ENCODE assay signal across 8 cellular contexts in genomic region chr1:10074059-10074854, GRCh38. TPM values are rescaled to one million over a fixed set of nuclear protein-coding genes. Genes with fewer than 3 reads are reported as not detected.
A peak's percentile ranks its signal among the peaks of the same experiment; 100 is the strongest.
DNase-seq lines count a peak whose midpoint lies in the region; ATAC-seq, FAIRE-seq and TF ChIP-seq lines count a peak whose summit lies in the region.

No MANE protein-coding gene starts in this region.

- H3K18ac ChIP-seq in H1 (ENCODE audit: extremely low read depth, low read length) = 0 out of 2 replicates have a peak overlapping the region, but pooled peaks have one; percentile 9

- peaks cover 2 to 7% of the 10 kb centered on the region in 2 experiments for H4K20me1 ChIP-seq in H1 (replicated peaks in 1 of 2; ENCODE audit: control insufficient read depth in 1 of 2, insufficient read depth in 2 of 2, low read length in 2 of 2)

- no peak overlapping the region for H4K5ac ChIP-seq in H1 (ENCODE audit: insufficient read length, low read depth, low read length)

- H3K4me2 ChIP-seq in H1 (ENCODE audit: insufficient read depth in 1 of 2, low read depth in 2 of 2, low read length in 2 of 2) = no peak overlapping the region

- peaks cover 4% of the 10 kb centered on the region; the same call in 1 of the 2 replicates for H3K79me1 ChIP-seq in H1 (ENCODE audit: low read depth, low read length)

- no peak for TF ChIP-seq EP300 in H1 (IDR thresholded peaks at IDR 0.05; ENCODE audit: borderline replicate concordance in 1 of 2, low read depth in 2 of 2, low read length in 2 of 2)

- H3K9me3 ChIP-seq in H1 (ENCODE audit: insufficient read depth in 2 of 2, low read depth in 1 of 2, low read length in 1 of 2) = no peaks in the 10 kb centered on the region

- H3K23me2 ChIP-seq in H1 (ENCODE audit: low read depth, low read length) = 0 out of 2 replicates have a peak, but pooled peaks cover 1% of the 10 kb centered on the region

- H3K27ac Mint-ChIP-seq in activated CD4-positive, alpha-beta T cell treated with anti-CD3 and anti-CD28 coated beads, Interleukin-2, amount 10 ng/mL, durations not matched to agents 7 days and 5 days = no peak overlapping the region
- H3K27ac Mint-ChIP-seq in natural killer cell treated with Interleukin-12 subunit alpha and Interleukin-12 subunit beta and Interleukin-15 and Interleukin-18, amount 100 ng/mL, for 72 hours = peak overlapping the region; percentile 3 to 16
- H3K27ac Mint-ChIP-seq in stimulated activated naive CD8-positive, alpha-beta T cell treated with anti-CD3 and anti-CD28 coated beads, Interleukin-15, amount 100 ng/mL, for 72 hours = no peak overlapping the region

- in situ Hi-C loops in Caki2 (cut with HindIII; ENCODE audit: low pct_unique_long_range_greater_than_20kb, low sequenced_read_pairs) = no loop called here

- no peak overlapping the region; the same call in 1 of the 2 replicates for H2BK12ac ChIP-seq in H1 (ENCODE audit: low read depth, low read length)

- H3K79me2 ChIP-seq in H1 (ENCODE audit: control insufficient read depth in 1 of 2, insufficient read depth in 2 of 2, low read length in 2 of 2) = peaks cover 0 to 30% of the 10 kb centered on the region in 2 experiments; a peak in 3 of 4 replicates

- H4K8ac ChIP-seq in H1 (ENCODE audit: extremely low read depth, insufficient read depth, low read length) = no peak overlapping the region

- H3K23ac ChIP-seq in H1 (ENCODE audit: insufficient read length) = no peak overlapping the region

- no peak overlapping the region for H3K9ac ChIP-seq in H1 (replicated peaks in 1 of 4; ENCODE audit: extremely low read depth in 1 of 4, low read depth in 3 of 4, low read length in 3 of 4)

- no peak overlapping the region for H3K4me3 ChIP-seq in H1 (ENCODE audit: extremely low read depth in 1 of 4, insufficient read depth in 2 of 4, low read depth in 3 of 4, low read length in 4 of 4)

- H3K36me3 ChIP-seq in H1 (ENCODE audit: control insufficient read depth in 2 of 4, insufficient read depth in 4 of 4, low read length in 3 of 4) = no peaks in the 10 kb centered on the region

- H3K56ac ChIP-seq in H1 (replicated peaks; ENCODE audit: insufficient read length, low read depth, low read length) = no peak overlapping the region

- no peak overlapping the region for H2BK120ac ChIP-seq in H1 (replicated peaks; ENCODE audit: low read depth, low read length)

- H3K4me3 Mint-ChIP-seq in activated CD4-positive, alpha-beta T cell treated with anti-CD3 and anti-CD28 coated beads, Interleukin-2, amount 10 ng/mL, durations not matched to agents 7 days and 5 days = no peak overlapping the region
- peak overlapping the region; percentile 45 for H3K4me3 Mint-ChIP-seq in natural killer cell treated with Interleukin-12 subunit alpha and Interleukin-12 subunit beta and Interleukin-15 and Interleukin-18, amount 100 ng/mL, for 72 hours
- H3K4me3 Mint-ChIP-seq in stimulated activated naive CD8-positive, alpha-beta T cell treated with anti-CD3 and anti-CD28 coated beads, Interleukin-15, amount 100 ng/mL, for 72 hours = peak overlapping the region; percentile 7 to 9

- ATAC-seq in natural killer cell treated with Interleukin-12 subunit alpha and Interleukin-12 subunit beta and Interleukin-15 and Interleukin-18, amount 100 ng/mL, for 72 hours = peak; percentile 98 to 99
- ATAC-seq in stimulated activated naive CD8-positive, alpha-beta T cell treated with anti-CD3 and anti-CD28 coated beads, Interleukin-15, amount 100 ng/mL, for 72 hours = peak; percentile 100
- no peak for ATAC-seq in HG02642 (IDR thresholded peaks at IDR 0.05; ENCODE audit: poor library complexity, unreplicated experiment)

- H3K4me1 Mint-ChIP-seq in activated CD4-positive, alpha-beta T cell treated with anti-CD3 and anti-CD28 coated beads, Interleukin-2, amount 10 ng/mL, durations not matched to agents 7 days and 5 days = peaks cover 22% of the 10 kb centered on the region
- H3K4me1 Mint-ChIP-seq in natural killer cell treated with Interleukin-12 subunit alpha and Interleukin-12 subunit beta and Interleukin-15 and Interleukin-18, amount 100 ng/mL, for 72 hours (ENCODE audit: low read depth in 2 of 2) = peaks cover 15 to 18% of the 10 kb centered on the region in 2 donors
- peaks cover 18% of the 10 kb centered on the region for H3K4me1 Mint-ChIP-seq in stimulated activated naive CD8-positive, alpha-beta T cell treated with anti-CD3 and anti-CD28 coated beads, Interleukin-15, amount 100 ng/mL, for 72 hours

- 0 out of 2 replicates have a peak overlapping the region, but pooled peaks have one; percentile 48 for H2BK20ac ChIP-seq in H1 (ENCODE audit: low read length)

- H3K27me3 ChIP-seq in H1 (replicated peaks in 1 of 4; ENCODE audit: control insufficient read depth in 3 of 4, extremely low read depth in 1 of 4, insufficient read depth in 3 of 4, low read length in 3 of 4) = no peaks in the 10 kb centered on the region

- no peaks in the 10 kb centered on the region for H3K27me3 Mint-ChIP-seq in activated CD4-positive, alpha-beta T cell treated with anti-CD3 and anti-CD28 coated beads, Interleukin-2, amount 10 ng/mL, durations not matched to agents 7 days and 5 days
- H3K27me3 Mint-ChIP-seq in natural killer cell treated with Interleukin-12 subunit alpha and Interleukin-12 subunit beta and Interleukin-15 and Interleukin-18, amount 100 ng/mL, for 72 hours = no peaks in the 10 kb centered on the region
- H3K27me3 Mint-ChIP-seq in stimulated activated naive CD8-positive, alpha-beta T cell treated with anti-CD3 and anti-CD28 coated beads, Interleukin-15, amount 100 ng/mL, for 72 hours = no peaks in the 10 kb centered on the region

- 86% methylated on average over 5 of the region's 5 CpGs; no CpG with 5 or more reads in 1 of the 2 experiments for WGBS in H1 (ENCODE audit: extremely low coverage in 1 of 2, insufficient coverage in 1 of 2, insufficient read length in 1 of 2, insufficient replicate concordance in 2 of 2, low coverage in 1 of 2, low lambda C conversion rate in 2 of 2, missing lambda C conversion rate in 1 of 2), 2 experiments

- no peak for TF ChIP-seq POLR2A in H1 (IDR thresholded peaks at IDR 0.05; ENCODE audit: control extremely low read depth in 1 of 2, low read depth in 2 of 2, low read length in 2 of 2)

- TF ChIP-seq CTCF in H1 (IDR thresholded peaks at IDR 0.05; ENCODE audit: control extremely low read depth in 1 of 3, insufficient read depth in 1 of 3, low read depth in 1 of 3, low read length in 3 of 3) = no peak

- no peaks in the 10 kb centered on the region; a peak in 1 of 7 replicates for H3K4me1 ChIP-seq in H1 (replicated peaks in 1 of 4; ENCODE audit: control insufficient read depth in 3 of 4, insufficient read depth in 4 of 4, low read length in 3 of 4)

- H2BK15ac ChIP-seq in H1 (ENCODE audit: low read length) = no peak overlapping the region

- POLR2A ChIA-PET in activated CD4-positive, alpha-beta T cell treated with anti-CD3 and anti-CD28 coated beads, Interleukin-2, amount 10 ng/mL, durations not matched to agents 7 days and 5 days (lab: Charles Lee) = interaction anchor here (0.6 kb wide), 1 partner anchor 256 kb away, joined by 5 read pairs; no protein-coding TSS in a partner anchor
- POLR2A ChIA-PET in H1 (lab: Charles Lee; ENCODE audit: partially characterized antibody) = interaction anchor here (1.4 kb wide), 1 partner anchor 9 kb away, joined by 3 read pairs; no protein-coding TSS in a partner anchor

- FAIRE-seq in H1 (lab: Jason Lieb, UNC) = no peak

- no peak overlapping the region for H3K14ac ChIP-seq in H1 (ENCODE audit: insufficient read length)

- no peak overlapping the region for H2BK5ac ChIP-seq in H1 (ENCODE audit: low read depth, low read length)

- no peak for TF ChIP-seq RAD21 in H1 (IDR thresholded peaks at IDR 0.05 in 1 of 2, conservative IDR thresholded peaks at IDR 0.05 in 1 of 2; ENCODE audit: low read depth in 2 of 2, low read length in 2 of 2)

- no peak overlapping the region for H3K4ac ChIP-seq in H1 (replicated peaks; ENCODE audit: insufficient read length, low read depth, low read length)

- CTCF ChIA-PET in activated CD4-positive, alpha-beta T cell treated with anti-CD3 and anti-CD28 coated beads, Interleukin-2, amount 10 ng/mL, durations not matched to agents 7 days and 5 days (lab: Charles Lee) = interaction anchor here (0.5 to 0.7 kb wide), 2 partner anchors 27 to 58 kb away, joined by 3 to 4 read pairs; no protein-coding TSS in a partner anchor
- CTCF ChIA-PET in H1 (lab: Charles Lee; ENCODE audit: partially characterized antibody) = interaction anchor here (0.6 to 0.7 kb wide), 2 partner anchors 11 to 104 kb away, joined by 3 to 4 read pairs; no protein-coding TSS in a partner anchor

- H2AFZ ChIP-seq in H1 (ENCODE audit: low read length) = no peak overlapping the region

- no peak overlapping the region for H4K91ac ChIP-seq in H1 (replicated peaks; ENCODE audit: insufficient read length, low read length)

- H3K27ac ChIP-seq in H1 (ENCODE audit: low read depth, low read length) = no peak overlapping the region

- H3K9me3 Mint-ChIP-seq in activated CD4-positive, alpha-beta T cell treated with anti-CD3 and anti-CD28 coated beads, Interleukin-2, amount 10 ng/mL, durations not matched to agents 7 days and 5 days = no peaks in the 10 kb centered on the region
- no peaks in the 10 kb centered on the region for H3K9me3 Mint-ChIP-seq in natural killer cell treated with Interleukin-12 subunit alpha and Interleukin-12 subunit beta and Interleukin-15 and Interleukin-18, amount 100 ng/mL, for 72 hours
- no peaks in the 10 kb centered on the region for H3K9me3 Mint-ChIP-seq in stimulated activated naive CD8-positive, alpha-beta T cell treated with anti-CD3 and anti-CD28 coated beads, Interleukin-15, amount 100 ng/mL, for 72 hours

- DNase-seq in Caki2 (ENCODE audit: low read depth) (peak; percentile 87), HS-27A (ENCODE audit: low read depth) (peak; percentile 69), H1 (ENCODE audit: low read depth in 1 of 2, low spot score in 2 of 2) (no peak), RPMI8226 (no peak)
- peak; percentile 50 for DNase-seq in activated CD4-positive, alpha-beta T cell treated with anti-CD3 and anti-CD28 coated beads, Interleukin-2, amount 10 ng/mL, durations not matched to agents 7 days and 5 days
- peak; percentile 75 for DNase-seq in natural killer cell treated with Interleukin-12 subunit alpha and Interleukin-12 subunit beta and Interleukin-15 and Interleukin-18, amount 100 ng/mL, for 72 hours (ENCODE audit: low spot score)
- DNase-seq in stimulated activated naive CD8-positive, alpha-beta T cell treated with anti-CD3 and anti-CD28 coated beads, Interleukin-15, amount 100 ng/mL, for 72 hours = peak; percentile 45 to 70

- peaks cover 5% of the 10 kb centered on the region for H3K36me3 Mint-ChIP-seq in activated CD4-positive, alpha-beta T cell treated with anti-CD3 and anti-CD28 coated beads, Interleukin-2, amount 10 ng/mL, durations not matched to agents 7 days and 5 days (ENCODE audit: low read depth)
- no peaks in the 10 kb centered on the region for H3K36me3 Mint-ChIP-seq in natural killer cell treated with Interleukin-12 subunit alpha and Interleukin-12 subunit beta and Interleukin-15 and Interleukin-18, amount 100 ng/mL, for 72 hours

- H2AK5ac ChIP-seq in H1 (ENCODE audit: low read depth, low read length) = no peak overlapping the region

RNA-seq across cellular contexts. Expression of gene UBE4B, which starts 41.5 kb away (rescaled TPM):
- total RNA-seq in Caki2 (2014; rRNA removed; shearing (Covaris generic); ENCODE audit: low replicate concordance) = 13.9 and 17.7 TPM in 2 replicates
- total RNA-seq in activated CD4-positive, alpha-beta T cell treated with anti-CD3 and anti-CD28 coated beads, Interleukin-2, amount 10 ng/mL, durations not matched to agents 7 days and 5 days = 10 to 100 TPM; 30.9 to 38.4 TPM
- 90.1 and 91.0 TPM in 2 replicates for total RNA-seq in H1 (2021; fragmentation: NEBNext Ultra II Directional; extraction: Animal tissue kit (Norgen Biotek cat#: 25700))
- polyA plus RNA-seq in H1 (2011; rRNA removed) = 24.5 and 34.0 TPM in 2 replicates
- polyA plus RNA-seq in H1 (2011; cell fraction: cytosol; rRNA removed) = 30.7 TPM
- 40.2 TPM for polyA plus RNA-seq in H1 (2011; cell fraction: nucleus; rRNA removed)
- 67.8 to 75.9 TPM (median 72.0 TPM) in 4 replicates for polyA plus RNA-seq in H1 (2012, experiment 1 of 2)
- polyA plus RNA-seq in H1 (2012, experiment 2 of 2) = 8.5 TPM
- polyA plus RNA-seq in H1 (2013, experiment 1 of 2) = 54.5 TPM
- 47.3 TPM for polyA plus RNA-seq in H1 (2013, experiment 2 of 2)
- 45.7 and 65.2 TPM in 2 replicates for polyA minus RNA-seq in H1 (2011; rRNA and poly(A)+ RNA removed)
- 47.5 TPM for polyA minus RNA-seq in H1 (2011; cell fraction: cytosol; rRNA and poly(A)+ RNA removed)
- polyA minus RNA-seq in H1 (2011; cell fraction: nucleus; rRNA and poly(A)+ RNA removed) = 37.2 TPM
- 10 to 100 TPM; 36.7 to 52.4 TPM for total RNA-seq in natural killer cell treated with Interleukin-12 subunit alpha and Interleukin-12 subunit beta and Interleukin-15 and Interleukin-18, amount 100 ng/mL, for 72 hours

Comparison
In these comparisons a context has a peak if more than half of its experiments do, and no peak if none do; other contexts are left out.
1. DNase-seq: peak in Caki2 (single experiment), HS-27A (single experiment), activated CD4-positive, alpha-beta T cell treated with anti-CD3 and anti-CD28 coated beads, Interleukin-2, amount 10 ng/mL, durations not matched to agents 7 days and 5 days (single experiment), natural killer cell treated with Interleukin-12 subunit alpha and Interleukin-12 subunit beta and Interleukin-15 and Interleukin-18, amount 100 ng/mL, for 72 hours (single experiment) and stimulated activated naive CD8-positive, alpha-beta T cell treated with anti-CD3 and anti-CD28 coated beads, Interleukin-15, amount 100 ng/mL, for 72 hours (2 of 2); none in H1 (0 of 2) and RPMI8226 (single experiment).
2. H3K27ac Mint-ChIP-seq: peak in natural killer cell treated with Interleukin-12 subunit alpha and Interleukin-12 subunit beta and Interleukin-15 and Interleukin-18, amount 100 ng/mL, for 72 hours (2 of 2); none in activated CD4-positive, alpha-beta T cell treated with anti-CD3 and anti-CD28 coated beads, Interleukin-2, amount 10 ng/mL, durations not matched to agents 7 days and 5 days (single experiment) and stimulated activated naive CD8-positive, alpha-beta T cell treated with anti-CD3 and anti-CD28 coated beads, Interleukin-15, amount 100 ng/mL, for 72 hours (0 of 2).